ENCODE assay signal across 10 cellular contexts in genomic region chr1:182147136-182147815, GRCh38.
DNase-seq lines count a peak whose midpoint lies in the region; ATAC-seq lines count a peak whose summit lies in the region.
"Had no signal": no experiment of that assay in that cellular context is flagged by ENCODE, and none has a peak within 500 bp of the region (broad histone marks: within the 10 kb centered on the region; RNA-seq: fewer than 3 reads in every experiment).

No MANE protein-coding gene starts in this region.

- H4K91ac ChIP-seq in mesenchymal stem cell (ENCODE audit: low read length): no peak overlapping the region

- H3K23ac ChIP-seq in mesenchymal stem cell (ENCODE audit: low read length in 2 of 2): no peak overlapping the region

- H2BK120ac ChIP-seq in mesenchymal stem cell (ENCODE audit: low read depth, low read length): no peak overlapping the region

- DNase-seq in GM23248 (peak; percentile 64), LHCN-M2 (ENCODE audit: low read depth) (peak; percentile 40), mesenchymal stem cell (no peak), activated gamma-delta T cell treated with Interleukin-2 at 50 U/mL for 16 hours (no peak), activated T-cell treated with anti-CD3 and anti-CD28 coated beads for 4 hours (no peak)
- DNase-seq in stimulated activated CD4-positive, alpha-beta T cell treated with anti-CD3 and anti-CD28 coated beads, Interleukin-4, amount 100 ng/mL, for 24 hours: no peak
- no peak for DNase-seq in stimulated activated CD4-positive, alpha-beta T cell treated with anti-CD3 and anti-CD28 coated beads, Interleukin-12 subunit alpha, Interleukin-12 subunit beta, amount 100 ng/mL, for 4 hours
- DNase-seq: NCI-H187 treated with DMSO at 0.1 percent for 48 hours had no signal

- no peak overlapping the region for H3K4me2 ChIP-seq in GM23248 (ENCODE audit: unreplicated experiment)
- H3K4me2 ChIP-seq in mesenchymal stem cell (ENCODE audit: low read length, poor library complexity, severe bottlenecking): no peak overlapping the region

- no peaks in the 10 kb centered on the region for H4K20me1 ChIP-seq in GM23248 (ENCODE audit: insufficient read depth)

- no peak overlapping the region for H3K4me3 ChIP-seq in GM23248
- no peak overlapping the region for H3K4me3 ChIP-seq in mesenchymal stem cell (ENCODE audit: insufficient read depth in 1 of 2, low read depth in 1 of 2, low read length in 2 of 2)
- H3K4me3 ChIP-seq: tibial nerve had no signal

- H3K4me1 ChIP-seq in GM23248 (ENCODE audit: insufficient read depth) (peaks cover 27% of the 10 kb centered on the region), mesenchymal stem cell (ENCODE audit: control insufficient read depth, insufficient read depth, low read depth, low read length) (peaks cover 7% of the 10 kb centered on the region)

- H4K8ac ChIP-seq in mesenchymal stem cell (ENCODE audit: low read length): no peak overlapping the region

- peak overlapping the region; percentile 24; the same call in 1 of the 2 replicates for H3K9ac ChIP-seq in GM23248
- peak overlapping the region; percentile 62 for H3K9ac ChIP-seq in mesenchymal stem cell (ENCODE audit: low read length)

- H3K36me3 ChIP-seq in GM23248 (ENCODE audit: low read depth) (no peaks in the 10 kb centered on the region), mesenchymal stem cell (ENCODE audit: control insufficient read depth in 1 of 2, insufficient read depth in 2 of 2, low read depth in 1 of 2, low read length in 2 of 2) (no peaks in the 10 kb centered on the region)
- H3K36me3 ChIP-seq: tibial nerve had no signal

- no peaks in the 10 kb centered on the region for H3K79me2 ChIP-seq in GM23248 (ENCODE audit: insufficient read depth)

- ATAC-seq in GM18520 (IDR thresholded peaks at IDR 0.05; ENCODE audit: unreplicated experiment): peak; percentile 91

- H3K9me2 ChIP-seq in GM23248 (ENCODE audit: insufficient read depth): no peaks in the 10 kb centered on the region

- no peak overlapping the region for H3K14ac ChIP-seq in mesenchymal stem cell (ENCODE audit: low read length in 2 of 2)

- peaks cover 18% of the 10 kb centered on the region for H3F3A ChIP-seq in GM23248 (ENCODE audit: insufficient read depth)

- in situ Hi-C loops in GM23248 (cut with MboI): no loop called here

- H2BK15ac ChIP-seq in mesenchymal stem cell (ENCODE audit: low read depth, poor library complexity, severe bottlenecking): no peak overlapping the region

- H3K18ac ChIP-seq in mesenchymal stem cell (ENCODE audit: low read depth in 1 of 2, low read length in 2 of 2): no peak overlapping the region

- WGBS in GM23248 (ENCODE audit: low coverage in 1 of 2, low lambda C conversion rate in 2 of 2, missing lambda C conversion rate in 2 of 2), 2 experiments: 71 to 72% methylated on average over 4 of the region's 4 CpGs
- 83% methylated on average over 4 of the region's 4 CpGs for WGBS in mesenchymal stem cell

- no peak overlapping the region for H2AK5ac ChIP-seq in mesenchymal stem cell (ENCODE audit: low read length, severe bottlenecking)

- no peaks in the 10 kb centered on the region for H3K9me3 ChIP-seq in GM23248 (ENCODE audit: low read depth)
- no peaks in the 10 kb centered on the region for H3K9me3 ChIP-seq in mesenchymal stem cell (ENCODE audit: control insufficient read depth, low read length)
- H3K9me3 ChIP-seq: tibial nerve had no signal

- H2AFZ ChIP-seq in GM23248: no peak overlapping the region
- no peak overlapping the region for H2AFZ ChIP-seq in mesenchymal stem cell (ENCODE audit: low read depth, low read length)

- no peak overlapping the region for H2BK12ac ChIP-seq in mesenchymal stem cell (ENCODE audit: low read length in 2 of 2)

- no peak overlapping the region for H2BK5ac ChIP-seq in mesenchymal stem cell (ENCODE audit: low read depth, low read length, poor library complexity, severe bottlenecking)

- H3K79me1 ChIP-seq in mesenchymal stem cell (replicated peaks; ENCODE audit: low read length, poor library complexity, severe bottlenecking): no peaks in the 10 kb centered on the region

- H3K27ac ChIP-seq in GM23248: peak overlapping the region; percentile 28; the same call in 1 of the 2 replicates
- no peak overlapping the region for H3K27ac ChIP-seq in mesenchymal stem cell (ENCODE audit: low read length, poor library complexity, severe bottlenecking)

- no peaks in the 10 kb centered on the region for H3K27me3 ChIP-seq in GM23248 (replicated peaks; ENCODE audit: insufficient read depth)
- H3K27me3 ChIP-seq in mesenchymal stem cell (ENCODE audit: control insufficient read depth in 1 of 2, insufficient read depth in 1 of 2, low read length in 2 of 2): peaks cover 0 to 3% of the 10 kb centered on the region in 2 experiments
- H3K27me3 ChIP-seq: tibial nerve had no signal

- no peak overlapping the region for H3K4ac ChIP-seq in mesenchymal stem cell (ENCODE audit: low read depth in 1 of 2, low read length in 2 of 2)

Comparison
In these comparisons a context has a peak if more than half of its experiments do, and no peak if none do; other contexts are left out.
1. DNase-seq: peak in GM23248 (single experiment) and LHCN-M2 (single experiment); none in mesenchymal stem cell (single experiment), stimulated activated CD4-positive, alpha-beta T cell treated with anti-CD3 and anti-CD28 coated beads, Interleukin-4, amount 100 ng/mL, for 24 hours (single experiment), activated gamma-delta T cell treated with Interleukin-2 at 50 U/mL for 16 hours (single experiment), stimulated activated CD4-positive, alpha-beta T cell treated with anti-CD3 and anti-CD28 coated beads, Interleukin-12 subunit alpha, Interleukin-12 subunit beta, amount 100 ng/mL, for 4 hours (single experiment) and activated T-cell treated with anti-CD3 and anti-CD28 coated beads for 4 hours (single experiment).